Comparison of ENCODE assay signal across 8 cellular contexts in the genomic region with DNA sequence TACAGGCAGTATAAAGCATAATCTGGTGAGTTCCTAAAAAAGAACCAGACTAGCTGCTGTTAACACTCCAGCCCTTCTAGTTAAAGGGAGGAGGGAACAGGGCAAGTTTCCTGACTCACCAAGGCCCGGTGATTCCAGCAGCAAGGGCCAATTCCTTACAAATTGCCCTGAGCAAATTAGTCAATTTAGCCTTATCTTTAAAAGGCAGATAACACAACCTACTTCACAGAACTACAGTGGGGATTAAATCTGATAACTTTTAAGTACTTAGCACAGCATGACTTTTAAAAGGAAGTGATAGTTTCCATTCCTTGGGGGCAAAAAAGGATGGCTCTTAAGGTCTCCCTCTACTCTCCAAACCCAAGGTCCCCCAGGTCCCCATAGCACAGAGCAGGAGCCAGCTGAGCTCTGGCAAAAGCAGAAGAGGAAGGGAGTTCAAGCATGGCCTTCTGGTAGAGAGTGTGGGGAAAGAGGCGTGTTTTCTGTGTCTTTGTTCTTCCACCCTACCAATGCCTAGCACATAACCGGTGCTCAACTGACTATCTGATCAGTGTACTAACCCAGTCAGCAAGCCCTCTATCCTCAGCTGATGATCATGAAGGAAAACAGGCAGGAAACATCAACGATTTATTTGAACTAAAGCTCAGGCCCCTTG. TPM values are rescaled to one million over a fixed set of nuclear protein-coding genes. Genes with fewer than 3 reads are reported as not detected.
A peak's percentile ranks its signal among the peaks of the same experiment; 100 is the strongest.
DNase-seq lines count a peak whose midpoint lies in the region; ATAC-seq, FAIRE-seq and TF ChIP-seq lines count a peak whose summit lies in the region.

No MANE protein-coding gene starts in this region.

- intact Hi-C loops in left colon (cut with DNase I, micrococcal nuclease), result no loop called here

- peaks cover 0 to 9% (median 2%) of the 10 kb centered on the region in 4 donors for H3K4me1 ChIP-seq in Peyer's patch

- ATAC-seq in left colon, result no peak

- peak; percentile 11 for FAIRE-seq in H54 (lab: Jason Lieb, UNC)

- peak overlapping the region in 1 of 4 donors; percentile 18 for H3K27ac ChIP-seq in Peyer's patch

- H3K27me3 ChIP-seq in Peyer's patch, result no peaks in the 10 kb centered on the region

- no peak for TF ChIP-seq CTCF in Peyer's patch (IDR thresholded peaks at IDR 0.05)

- TF ChIP-seq POLR2A in H54 (IDR thresholded peaks at IDR 0.05; ENCODE audit: low read depth, low read length), result no peak
- no peak for TF ChIP-seq POLR2A in Peyer's patch (IDR thresholded peaks at IDR 0.05)

- H3K4me3 ChIP-seq in Peyer's patch, result no peak overlapping the region

- no peaks in the 10 kb centered on the region for H3K36me3 ChIP-seq in Peyer's patch

- DNase-seq in EH (ENCODE audit: low read depth) (peak; percentile 66), H54 (ENCODE audit: insufficient read length, low spot score) (no peak), Peyer's patch (peak in 2 of 3 donors; percentile 48 to 51), islet precursor cell (peak; percentile 89), NCI-H2227 treated with DMSO at 0.1 percent for 48 hours (lab: John Stamatoyannopoulos, UW) (no peak), left colon (no peak), NCI-H524 (lab: John Stamatoyannopoulos, UW) (no peak)
- DNase-seq in activated CD4-positive, alpha-beta T cell treated with anti-CD3 and anti-CD28 coated beads for 1 hour, result no peak

- no peaks in the 10 kb centered on the region for H3K9me3 ChIP-seq in Peyer's patch

RNA-seq across cellular contexts. Expression of a gene that starts 4.0 kb away (rescaled TPM):
- total RNA-seq in Peyer's patch (10 to 100 TPM in 3 of 4 donors, 1 to 10 TPM in 1; 6.8 to 51.2 (median 19.8) TPM), left colon (10 to 100 TPM; 17.1 to 17.5 TPM)

Comparison
In these comparisons a context has a peak if more than half of its experiments do, and no peak if none do; other contexts are left out.
1. DNase-seq: peak in EH (single experiment), Peyer's patch (2 of 3) and islet precursor cell (single experiment); none in H54 (single experiment), NCI-H2227 treated with DMSO at 0.1 percent for 48 hours (single experiment), left colon (0 of 2), NCI-H524 (0 of 2) and activated CD4-positive, alpha-beta T cell treated with anti-CD3 and anti-CD28 coated beads for 1 hour (single experiment).